8 cellular contexts compared by ENCODE assay signal in genomic region chr12:753401-754237, GRCh38. TPM values are rescaled to one million over a fixed set of nuclear protein-coding genes. Genes with fewer than 3 reads are reported as not detected.
DNase-seq lines count a peak whose midpoint lies in the region; ATAC-seq and TF ChIP-seq lines count a peak whose summit lies in the region.

No MANE protein-coding gene starts in this region.

- no peaks in the 10 kb centered on the region for H3K27me3 ChIP-seq in Caco-2 (replicated peaks; ENCODE audit: control insufficient read depth, insufficient read depth, low read length)
- H3K27me3 ChIP-seq in thyroid gland = no peaks in the 10 kb centered on the region

- H3K27me3 Mint-ChIP-seq in Caco-2 (ENCODE audit: insufficient read depth, unreplicated experiment) (no peaks in the 10 kb centered on the region), neural crest cell (ENCODE audit: low read depth) (no peaks in the 10 kb centered on the region)

- H3K4me1 ChIP-seq in Caco-2 (peaks cover 16% of the 10 kb centered on the region), thyroid gland (peaks cover 21 to 29% of the 10 kb centered on the region in 2 donors)

- intact Hi-C loops in Caco-2 (cut with micrococcal nuclease; ENCODE audit: unreplicated experiment) (loop anchor here (2.0 kb wide), 1 partner anchor 61 kb away; no protein-coding TSS in a partner anchor), thyroid gland (cut with DNase I) (loop anchor here (5.0 to 10.0 kb wide), 3 partner anchors 61 to 186 kb away; no protein-coding TSS in a partner anchor)

- peak overlapping the region; percentile 50 for H3K27ac Mint-ChIP-seq in Caco-2 (ENCODE audit: unreplicated experiment)
- peak overlapping the region; percentile 82 for H3K27ac Mint-ChIP-seq in neural crest cell (ENCODE audit: unreplicated experiment)

- peak overlapping the region; percentile 97 for H3K4me3 ChIP-seq in Caco-2 (ENCODE audit: low read depth, low read length)
- H3K4me3 ChIP-seq in fibroblast of pulmonary artery (replicated peaks; ENCODE audit: low read depth, low read length) = peak overlapping the region; percentile 87
- H3K4me3 ChIP-seq in thyroid gland (replicated peaks in 1 of 3) = peak overlapping the region; percentile 76 to 96 (median 85)

- POLR2A ChIA-PET in Caco-2 (lab: Charles Lee) = no interaction called here

- BruUV-seq in Caco-2 (replicated peaks; lab: Mats Ljungman, UMichigan) = no TSS peak

- ATAC-seq in GM21717 (IDR thresholded peaks at IDR 0.05; ENCODE audit: unreplicated experiment) = peak; percentile 27

- H3K9me3 Mint-ChIP-seq in Caco-2 (ENCODE audit: unreplicated experiment) = no peaks in the 10 kb centered on the region
- H3K9me3 Mint-ChIP-seq in neural crest cell = no peaks in the 10 kb centered on the region

- H3K36me3 ChIP-seq in Caco-2 (ENCODE audit: control insufficient read depth, insufficient read depth, low read length) (no peaks in the 10 kb centered on the region), thyroid gland (no peaks in the 10 kb centered on the region)

- TF ChIP-seq POLR2A in thyroid gland (IDR thresholded peaks at IDR 0.05) = no peak

- H3K36me3 Mint-ChIP-seq in Caco-2 (ENCODE audit: insufficient read depth, unreplicated experiment) (peaks cover 21% of the 10 kb centered on the region), neural crest cell (ENCODE audit: low read depth) (no peaks in the 10 kb centered on the region)

- H3K4me1 Mint-ChIP-seq in Caco-2 (ENCODE audit: low read depth, unreplicated experiment) = peaks cover 27% of the 10 kb centered on the region
- H3K4me1 Mint-ChIP-seq in neural crest cell = peaks cover 42% of the 10 kb centered on the region

- CTCF ChIA-PET in Caco-2 (lab: Charles Lee) = interaction anchor here (1.2 to 4.4 kb wide), 8 partner anchors 24 to 184 kb away, joined by 5 to 102 read pairs (median 12); no protein-coding TSS in a partner anchor

- WGBS in thyroid gland, 2 donors = 1% methylated on average over 31 of the region's 81 CpGs; no CpG with 5 or more reads in 1 of the 2 donors

- TF ChIP-seq CTCF in Caco-2 (IDR thresholded peaks at IDR 0.05; ENCODE audit: insufficient read depth in 1 of 2, low read depth in 1 of 2, low read length in 1 of 2, severe bottlenecking in 1 of 2, unreplicated experiment in 1 of 2) (peak in 1 of 2 experiments; percentile 25), fibroblast of pulmonary artery (IDR thresholded peaks at IDR 0.05; ENCODE audit: low read length, missing control alignments) (no peak), neural crest cell (conservative IDR thresholded peaks at IDR 0.05) (peak; percentile 19), thyroid gland (IDR thresholded peaks at IDR 0.05) (peak in 4 of 6 experiments; percentile 21 to 46 (median 36))

- H3K4me3 Mint-ChIP-seq in Caco-2 (ENCODE audit: unreplicated experiment) (no peak overlapping the region), neural crest cell (peak overlapping the region; percentile 97)

- H3K27ac ChIP-seq in thyroid gland = peak overlapping the region; percentile 96 to 98 (median 98)

- DNase-seq in Caco-2 (peak; percentile 70 to 71), NAMALWA (ENCODE audit: low spot score) (peak; percentile 70), activated T-helper 1 cell treated with Interleukin-2 at 50 U/mL for 16 hours (ENCODE audit: low read depth) (peak; percentile 5), fibroblast of pulmonary artery (ENCODE audit: low read depth) (peak; percentile 29), neural crest cell (ENCODE audit: low read depth, low spot score) (peak; percentile 33), thyroid gland (peak; percentile 64 to 72), COR-L47 (lab: John Stamatoyannopoulos, UW) (no peak)

- H3K9me3 ChIP-seq in Caco-2 (no peaks in the 10 kb centered on the region), thyroid gland (no peaks in the 10 kb centered on the region)

RNA-seq across cellular contexts. Expression of gene WNK1, which starts 1.2 kb away (rescaled TPM):
- total RNA-seq in Caco-2 (2022) = 206 and 224 TPM in 2 replicates
- 155 and 166 TPM in 2 replicates for total RNA-seq in neural crest cell
- total RNA-seq in thyroid gland = 100 to 1,000 TPM in 2 of 4 donors, 10 to 100 TPM in 2; 90.0 to 211 (median 109) TPM
